Comparison of ENCODE assay signal across 8 cellular contexts in genomic region chr3:127672429-127673190, GRCh38. TPM values are rescaled to one million over a fixed set of nuclear protein-coding genes. Genes with fewer than 3 reads are reported as not detected.
DNase-seq lines count a peak whose midpoint lies in the region; ATAC-seq and TF ChIP-seq lines count a peak whose summit lies in the region.

Gene ABTB1, plus strand, starts transcription at chr3:127672952. Its CDS starts 74 bp downstream, at chr3:127673026.

- H3K4me3 ChIP-seq in Karpas-422 (ENCODE audit: low read length) (peak within 1 kb of the TSS; percentile 91), RWPE2 (ENCODE audit: severe bottlenecking) (peak within 1 kb of the TSS; percentile 89), fibroblast of villous mesenchyme (ENCODE audit: low read depth, low read length) (peak within 1 kb of the TSS; percentile 79), neural progenitor cell (peak within 1 kb of the TSS; percentile 84)

- H3K9me3 Mint-ChIP-seq in neural progenitor cell: no peaks in the 10 kb centered on the region

- H3K27me3 Mint-ChIP-seq in neural progenitor cell (ENCODE audit: insufficient read depth, low read depth): peaks cover 9% of the 10 kb centered on the region

- H4K20me1 ChIP-seq in Karpas-422 (ENCODE audit: insufficient read depth, low read depth, low read length): no peaks in the 10 kb centered on the region
- H4K20me1 ChIP-seq in neural progenitor cell (ENCODE audit: low read depth): no peaks in the 10 kb centered on the region

- H3K79me2 ChIP-seq in Karpas-422 (ENCODE audit: low read length): peaks cover 9% of the 10 kb centered on the region
- no peaks in the 10 kb centered on the region for H3K79me2 ChIP-seq in neural progenitor cell (ENCODE audit: low read depth)

- H3K4me2 ChIP-seq in Karpas-422 (ENCODE audit: low read depth, low read length, poor library complexity, severe bottlenecking) (peak within 1 kb of the TSS; percentile 97), neural progenitor cell (peak within 1 kb of the TSS; percentile 89)

- peak; percentile 49 for DNase-seq in DMS 273 treated with DMSO at 0.1 percent for 48 hours (lab: John Stamatoyannopoulos, UW)
- DNase-seq in Karpas-422: peak; percentile 94
- DNase-seq in RWPE2 (ENCODE audit: low spot score): peak; percentile 83
- peak; percentile 84 for DNase-seq in activated effector memory CD4-positive, alpha-beta T cell treated with Interleukin-2 at 50 U/mL for 16 hours
- peak; percentile 78 for DNase-seq in fibroblast of villous mesenchyme (ENCODE audit: low read depth)
- DNase-seq in neural progenitor cell (ENCODE audit: low spot score): peak; percentile 93
- peak; percentile 47 for DNase-seq in stromal cell of bone marrow (ENCODE audit: low read depth)

- no peaks in the 10 kb centered on the region for H3K9me3 ChIP-seq in Karpas-422 (ENCODE audit: low read length)
- H3K9me3 ChIP-seq in RWPE2 (ENCODE audit: severe bottlenecking): no peaks in the 10 kb centered on the region
- no peaks in the 10 kb centered on the region for H3K9me3 ChIP-seq in neural progenitor cell (ENCODE audit: low read depth)

- peaks cover 14% of the 10 kb centered on the region for H3K4me1 Mint-ChIP-seq in neural progenitor cell

- H2AFZ ChIP-seq in Karpas-422 (ENCODE audit: low read length) (peak within 1 kb of the TSS; percentile 34; the same call in 1 of the 2 replicates), neural progenitor cell (replicated peaks) (peak within 1 kb of the TSS; percentile 95)

- ATAC-seq in GM21576 (IDR thresholded peaks at IDR 0.05; ENCODE audit: unreplicated experiment) (peak; percentile 64), RWPE2 (ENCODE audit: low read depth) (peak; percentile 75)

- peaks cover 4% of the 10 kb centered on the region for H3F3A ChIP-seq in neural progenitor cell (ENCODE audit: low read depth)

- H3K4me1 ChIP-seq in Karpas-422 (ENCODE audit: low read length) (peaks cover 27% of the 10 kb centered on the region), RWPE2 (ENCODE audit: insufficient read depth, poor library complexity, severe bottlenecking) (no peaks in the 10 kb centered on the region), neural progenitor cell (no peaks in the 10 kb centered on the region)

- H3K36me3 ChIP-seq in Karpas-422 (ENCODE audit: insufficient read depth, low read length): no peaks in the 10 kb centered on the region
- H3K36me3 ChIP-seq in RWPE2 (ENCODE audit: low read depth): no peaks in the 10 kb centered on the region
- no peaks in the 10 kb centered on the region for H3K36me3 ChIP-seq in neural progenitor cell

- H3K27ac Mint-ChIP-seq in neural progenitor cell: peak within 1 kb of the TSS; percentile 14

- peaks cover 9% of the 10 kb centered on the region for H3K36me3 Mint-ChIP-seq in neural progenitor cell

- peak within 1 kb of the TSS; percentile 87 for H3K4me3 Mint-ChIP-seq in neural progenitor cell

- TF ChIP-seq CTCF in RWPE2 (IDR thresholded peaks at IDR 0.05; ENCODE audit: poor library complexity, severe bottlenecking): no peak
- TF ChIP-seq CTCF in fibroblast of villous mesenchyme (IDR thresholded peaks at IDR 0.05; ENCODE audit: insufficient read depth, low read depth, low read length): no peak
- no peak for TF ChIP-seq CTCF in neural progenitor cell (IDR thresholded peaks at IDR 0.05)

- peak within 1 kb of the TSS; percentile 95 for H3K9ac ChIP-seq in Karpas-422 (ENCODE audit: low read length)
- peak within 1 kb of the TSS; percentile 16 for H3K9ac ChIP-seq in neural progenitor cell

- no peaks in the 10 kb centered on the region for H3K9me2 ChIP-seq in Karpas-422 (replicated peaks; ENCODE audit: insufficient read depth, low read length)

- H3K27ac ChIP-seq in Karpas-422 (ENCODE audit: low read length): peak within 1 kb of the TSS; percentile 75
- peak within 1 kb of the TSS; percentile 68 for H3K27ac ChIP-seq in RWPE2 (ENCODE audit: poor library complexity, severe bottlenecking)
- H3K27ac ChIP-seq in neural progenitor cell: no peak within 1 kb of the TSS

- H3K27me3 ChIP-seq in Karpas-422 (ENCODE audit: low read length): no peaks in the 10 kb centered on the region
- H3K27me3 ChIP-seq in RWPE2 (ENCODE audit: insufficient read depth, poor library complexity, severe bottlenecking): no peaks in the 10 kb centered on the region
- peaks cover 30% of the 10 kb centered on the region for H3K27me3 ChIP-seq in neural progenitor cell

RNA-seq across cellular contexts. Expression of gene ABTB1, which starts in this region (rescaled TPM):
- total RNA-seq in Karpas-422 (2014; rRNA removed; shearing (Covaris generic); ENCODE audit: low replicate concordance): 20.1 and 25.5 TPM in 2 replicates
- 3.5 and 6.4 TPM in 2 replicates for total RNA-seq in fibroblast of villous mesenchyme
- 2.4 and 4.9 TPM in 2 replicates for total RNA-seq in neural progenitor cell (ENCODE audit: low replicate concordance)
